Comparison of ENCODE assay signal across 2 cellular contexts in the genomic region with DNA sequence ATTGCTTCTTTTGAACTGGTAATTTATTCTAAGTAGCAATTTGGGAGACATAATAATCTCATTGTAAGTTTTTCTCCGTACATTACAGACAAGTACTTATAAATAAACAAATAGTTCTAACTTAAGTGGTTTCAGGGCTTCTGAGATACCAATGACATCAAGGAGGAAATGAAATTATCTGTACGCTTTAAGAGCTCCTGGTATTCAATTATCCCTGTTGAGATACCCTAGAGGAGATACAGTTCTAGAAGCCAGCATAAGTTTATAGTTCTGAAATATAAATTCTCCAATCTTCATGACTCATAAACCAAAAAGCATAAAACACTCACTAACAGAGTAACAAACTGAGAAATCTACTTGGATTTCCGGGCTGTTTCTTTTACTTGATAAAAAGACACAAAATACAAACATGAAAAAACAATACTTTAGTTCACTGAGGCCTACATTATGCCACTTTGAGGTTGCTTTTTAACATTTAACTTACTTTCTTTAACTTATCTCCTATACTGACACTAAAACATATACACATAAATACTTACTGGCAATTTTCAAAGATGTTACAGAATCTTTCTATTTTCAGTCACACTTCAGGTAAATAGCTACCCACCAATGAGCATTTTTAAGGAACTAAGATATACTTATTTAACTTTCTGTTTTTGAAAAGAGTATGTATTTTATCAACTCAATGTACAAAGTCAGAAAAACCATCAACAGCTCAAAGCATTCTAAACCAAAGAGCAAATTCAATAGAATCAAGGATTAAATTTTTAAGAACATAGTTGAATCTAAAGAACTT.
TF ChIP-seq lines count a peak whose summit lies in the region.

No MANE protein-coding gene starts in this region.

TF ChIP-seq in IMR-90, 13 proteins besides CTCF, POLR2A, EP300 and RAD21:
- TF ChIP-seq SMC3 (IDR thresholded peaks at IDR 0.05; ENCODE audit: low read depth, low read length) (no peak), BHLHE40 (IDR thresholded peaks at IDR 0.05; ENCODE audit: low read depth, low read length) (no peak), MAZ (IDR thresholded peaks at IDR 0.05; ENCODE audit: borderline replicate concordance, low read depth, low read length) (no peak), RCOR1 (IDR thresholded peaks at IDR 0.05; ENCODE audit: insufficient replicate concordance, low read length) (no peak), NFE2L2 (IDR thresholded peaks at IDR 0.05; ENCODE audit: low read depth, low read length) (no peak), MXI1 (IDR thresholded peaks at IDR 0.05; ENCODE audit: borderline replicate concordance, low read depth, low read length) (no peak), FOS (IDR thresholded peaks at IDR 0.05; ENCODE audit: low read depth, low read length) (no peak), CEBPB (IDR thresholded peaks at IDR 0.05; ENCODE audit: low read depth, low read length) (no peak), CHD1 (IDR thresholded peaks at IDR 0.05; ENCODE audit: low read depth, low read length) (no peak), ELK1 (IDR thresholded peaks at IDR 0.05; ENCODE audit: borderline replicate concordance, low read depth, low read length) (no peak), RFX5 (IDR thresholded peaks at IDR 0.05; ENCODE audit: low read depth, low read length) (no peak), MAFK (IDR thresholded peaks at IDR 0.05; ENCODE audit: low read depth, low read length) (no peak)
- TF ChIP-seq, protein P1, sequence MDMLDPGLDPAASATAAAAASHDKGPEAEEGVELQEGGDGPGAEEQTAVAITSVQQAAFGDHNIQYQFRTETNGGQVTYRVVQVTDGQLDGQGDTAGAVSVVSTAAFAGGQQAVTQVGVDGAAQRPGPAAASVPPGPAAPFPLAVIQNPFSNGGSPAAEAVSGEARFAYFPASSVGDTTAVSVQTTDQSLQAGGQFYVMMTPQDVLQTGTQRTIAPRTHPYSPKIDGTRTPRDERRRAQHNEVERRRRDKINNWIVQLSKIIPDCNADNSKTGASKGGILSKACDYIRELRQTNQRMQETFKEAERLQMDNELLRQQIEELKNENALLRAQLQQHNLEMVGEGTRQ (IDR thresholded peaks at IDR 0.05; ENCODE audit: low read depth, low read length), result no peak

TF ChIP-seq in K562, 482 proteins besides CTCF, POLR2A, EP300 and RAD21:
- 0 out of 2 replicates have a peak, but pooled peaks have one; percentile 35 for TF ChIP-seq ZNF75A (CRISPR knock-in tag; IDR thresholded peaks at IDR 0.05)
- no peak for TF ChIP-seq NFIC (IDR thresholded peaks at IDR 0.05)
TF ChIP-seq in K562: peak in this region for 1.
